In genomic region chr2:61177727-61178549, GRCh38 we compare ENCODE assay signal across 1 cellular context.
TF ChIP-seq lines count a peak whose summit lies in the region.

No MANE protein-coding gene starts in this region.

TF ChIP-seq in K562, 482 proteins besides CTCF, POLR2A, EP300 and RAD21 (continued from another document and continues in another):
- TF ChIP-seq TGIF2 (CRISPR knock-in tag; IDR thresholded peaks at IDR 0.05) (no peak), E2F5 (CRISPR knock-in tag; IDR thresholded peaks at IDR 0.05) (no peak), CHD1 (IDR thresholded peaks at IDR 0.05; ENCODE audit: low read length) (peak; percentile 60), NCOR1 (IDR thresholded peaks at IDR 0.05) (no peak), THAP12 (CRISPR knock-in tag; IDR thresholded peaks at IDR 0.05) (no peak), BMI1 (IDR thresholded peaks at IDR 0.05; ENCODE audit: low read length) (no peak), SP1 (CRISPR knock-in tag; IDR thresholded peaks at IDR 0.05) (peak; percentile 21), ZNF444 (CRISPR knock-in tag; IDR thresholded peaks at IDR 0.05) (no peak), CXXC5 (CRISPR knock-in tag; IDR thresholded peaks at IDR 0.05) (no peak), BDP1 (IDR thresholded peaks at IDR 0.05; ENCODE audit: insufficient read depth, insufficient read length) (no peak), SMARCA4 (IDR thresholded peaks at IDR 0.05) (0 out of 2 replicates have a peak, but pooled peaks have one; percentile 10), SMAD3 (CRISPR knock-in tag; conservative IDR thresholded peaks at IDR 0.05) (no peak), DNMT1 (IDR thresholded peaks at IDR 0.05) (no peak), NR3C1 (CRISPR knock-in tag; IDR thresholded peaks at IDR 0.05) (no peak), NRF1 (conservative IDR thresholded peaks at IDR 0.05 in 1 of 2, IDR thresholded peaks at IDR 0.05 in 1 of 2) (peak in 1 of 2 experiments; percentile 23; a peak in 1 of 4 replicates), ZNF518B (CRISPR knock-in tag; IDR thresholded peaks at IDR 0.05) (no peak), ETS1 (conservative IDR thresholded peaks at IDR 0.05; ENCODE audit: control insufficient read depth, low read depth, low read length) (0 out of 2 replicates have a peak, but pooled peaks have one; percentile 36), ZNF75A (CRISPR knock-in tag; IDR thresholded peaks at IDR 0.05) (no peak), ZNF407 (IDR thresholded peaks at IDR 0.05; ENCODE audit: low read depth) (no peak), FOXP4 (CRISPR knock-in tag; IDR thresholded peaks at IDR 0.05; ENCODE audit: borderline replicate concordance) (no peak), ZNF398 (CRISPR knock-in tag; IDR thresholded peaks at IDR 0.05) (no peak), LARP7 (IDR thresholded peaks at IDR 0.05) (no peak), KLF6 (CRISPR knock-in tag; IDR thresholded peaks at IDR 0.05; ENCODE audit: borderline replicate concordance) (no peak), E2F1 (CRISPR knock-in tag; IDR thresholded peaks at IDR 0.05) (no peak), ZBTB12 (CRISPR knock-in tag; IDR thresholded peaks at IDR 0.05) (no peak), NKRF (IDR thresholded peaks at IDR 0.05; ENCODE audit: borderline replicate concordance) (no peak)
